8 cellular contexts compared by ENCODE assay signal in genomic region chr10:16817125-16818019, GRCh38. TPM values are rescaled to one million over a fixed set of nuclear protein-coding genes. Genes with fewer than 3 reads are reported as not detected.
DNase-seq lines count a peak whose midpoint lies in the region; ATAC-seq and TF ChIP-seq lines count a peak whose summit lies in the region.

RSU1 (minus strand) TSS chr10:16817424; CDS start chr10:16817081, 343 bp downstream.

- peak; percentile 83 for TF ChIP-seq POLR2A in GM15510 (IDR thresholded peaks at IDR 0.05; ENCODE audit: borderline replicate concordance, extremely low read depth, insufficient read length)

- no peaks in the 10 kb centered on the region for H3K36me3 ChIP-seq in upper lobe of right lung

- no peaks in the 10 kb centered on the region for H3K27me3 Mint-ChIP-seq in T-helper 17 cell

- H3K4me1 Mint-ChIP-seq in T-helper 17 cell: peaks cover 27% of the 10 kb centered on the region

- intact Hi-C loops in left cardiac atrium (cut with DNase I) (no loop called here), posterior vena cava (cut with DNase I) (no loop called here), upper lobe of right lung (cut with DNase I) (no loop called here)

- H3K4me3 Mint-ChIP-seq in T-helper 17 cell: peak within 1 kb of the TSS; percentile 93

- ATAC-seq in HG02885 (IDR thresholded peaks at IDR 0.05; ENCODE audit: poor library complexity, unreplicated experiment) (peak; percentile 98), T-helper 17 cell (peak; percentile 98), left cardiac atrium (peak; percentile 98), upper lobe of right lung (peak; percentile 98)

- DNase-seq in NCI-H1694 treated with DMSO at 0.1 percent for 48 hours (lab: John Stamatoyannopoulos, UW): peak; percentile 96
- peak; percentile 99 for DNase-seq in T-helper 17 cell
- peak; percentile 92 to 100 (median 99) for DNase-seq in amygdala (lab: John Stamatoyannopoulos, UW)
- peak; percentile 100 for DNase-seq in left cardiac atrium
- peak; percentile 100 for DNase-seq in posterior vena cava (ENCODE audit: low spot score)
- peak; percentile 100 for DNase-seq in upper lobe of right lung

- H3K4me1 ChIP-seq in upper lobe of right lung: peaks cover 19% of the 10 kb centered on the region

- peaks cover 6% of the 10 kb centered on the region for H3K36me3 Mint-ChIP-seq in T-helper 17 cell (ENCODE audit: low read depth)

- no peaks in the 10 kb centered on the region for H3K27me3 ChIP-seq in upper lobe of right lung

- H3K4me3 ChIP-seq in upper lobe of right lung: peak within 1 kb of the TSS; percentile 72

- peak within 1 kb of the TSS; percentile 90 for H3K27ac Mint-ChIP-seq in T-helper 17 cell

- H3K27ac ChIP-seq in upper lobe of right lung: peak within 1 kb of the TSS; percentile 96

- no peaks in the 10 kb centered on the region for H3K9me3 ChIP-seq in T-helper 17 cell (ENCODE audit: control insufficient read depth, low read length, poor library complexity, severe bottlenecking)
- H3K9me3 ChIP-seq in upper lobe of right lung: no peaks in the 10 kb centered on the region

- TF ChIP-seq CTCF in upper lobe of right lung (IDR thresholded peaks at IDR 0.05): no peak

RNA-seq across cellular contexts. Expression of gene RSU1, which starts in this region (rescaled TPM):
- total RNA-seq in T-helper 17 cell (10 to 100 TPM; 60.1 to 72.5 TPM), left cardiac atrium (10 to 100 TPM; 49.4 to 69.7 TPM), posterior vena cava (100 to 1,000 TPM; 108 to 115 TPM), upper lobe of right lung (77.8 TPM)

Comparison
In these comparisons a context has a peak if more than half of its experiments do, and no peak if none do; other contexts are left out.
1. Peak in every context shown above with its lines: DNase-seq, ATAC-seq, H3K4me3 ChIP-seq and H3K27ac ChIP-seq.